ENCODE assay signal across 15 cellular contexts in genomic region chr1:186152227-186152944, GRCh38.
DNase-seq lines count a peak whose midpoint lies in the region; ATAC-seq and TF ChIP-seq lines count a peak whose summit lies in the region.
"Had no signal": no experiment of that assay in that cellular context is flagged by ENCODE, and none has a peak within 500 bp of the region (broad histone marks: within the 10 kb centered on the region; RNA-seq: fewer than 3 reads in every experiment).

No MANE protein-coding gene starts in this region.

- no peak overlapping the region for H3K9ac ChIP-seq in fibroblast of lung (ENCODE audit: insufficient read depth, low read length)

- H2AFZ ChIP-seq in fibroblast of lung (ENCODE audit: low read length) = no peak overlapping the region
- H2AFZ ChIP-seq: GM23338 had no signal

- POLR2A ChIA-PET in RWPE1 (lab: Yijun Ruan, JAX; ENCODE audit: low non-redundant PET) = no interaction called here

- H3K27ac ChIP-seq in RWPE1 = no peak overlapping the region
- no peak overlapping the region for H3K27ac ChIP-seq in fibroblast of lung (ENCODE audit: insufficient read depth, low read length)

- H3K4me3 ChIP-seq in fibroblast of lung (replicated peaks in 1 of 4; ENCODE audit: control extremely low read depth in 1 of 4, insufficient read depth in 1 of 4, low read depth in 3 of 4, low read length in 4 of 4) = no peak overlapping the region
- H3K4me3 ChIP-seq: GM23338 had no signal

- no peaks in the 10 kb centered on the region for H3K79me2 ChIP-seq in fibroblast of lung (ENCODE audit: control insufficient read depth, insufficient read depth, low read length)

- CTCF ChIA-PET in RWPE1 (lab: Yijun Ruan, JAX) = interaction anchor here (0.8 to 1.0 kb wide), 2 partner anchors 39 to 60 kb away, joined by 3 read pairs; no protein-coding TSS in a partner anchor

- no peaks in the 10 kb centered on the region for H3K36me3 ChIP-seq in fibroblast of lung (ENCODE audit: control insufficient read depth, insufficient read depth, low read length)

- ATAC-seq in GM18907 (IDR thresholded peaks at IDR 0.05; ENCODE audit: unreplicated experiment) (no peak), GM18498 (IDR thresholded peaks at IDR 0.05; ENCODE audit: unreplicated experiment) (no peak)
- ATAC-seq: GM23338; Panc1; stimulated activated effector memory CD8-positive, alpha-beta T cell treated with anti-CD3 and anti-CD28 coated beads, Interleukin-12 subunit alpha, Interleukin-12 subunit beta, amount 100 ng/mL, for 72 hours had no signal

- H3K4me2 ChIP-seq in fibroblast of lung (ENCODE audit: extremely low read depth, insufficient read depth, low read length) = no peak overlapping the region
- H3K4me2 ChIP-seq: GM23338 had no signal

- H3K9me3 ChIP-seq in fibroblast of lung (ENCODE audit: control insufficient read depth, insufficient read depth, low read depth, low read length) = no peaks in the 10 kb centered on the region

- H4K20me1 ChIP-seq in fibroblast of lung (ENCODE audit: control insufficient read depth, extremely low read depth, insufficient read depth, low read length) = no peaks in the 10 kb centered on the region

- H3K4me1 ChIP-seq in fibroblast of lung (ENCODE audit: control insufficient read depth, extremely low read depth, insufficient read depth, low read length) = peaks cover 13% of the 10 kb centered on the region

- H3K27me3 ChIP-seq in fibroblast of lung (ENCODE audit: control insufficient read depth, insufficient read depth, low read length) = no peaks in the 10 kb centered on the region

- DNase-seq in ELR (ENCODE audit: low read depth) = peak; percentile 93
- DNase-seq in RWPE1 (ENCODE audit: low spot score) = peak; percentile 68
- DNase-seq in fibroblast of lung (ENCODE audit: low read depth in 2 of 2) = peak; percentile 46 to 83
- peak; percentile 52 for DNase-seq in renal cortical epithelial cell (ENCODE audit: low read depth)
- no peak for DNase-seq in NCI-H1092 treated with DMSO at 0.1 percent for 48 hours (lab: John Stamatoyannopoulos, UW)
- DNase-seq in stimulated activated CD4-positive, alpha-beta T cell treated with anti-CD3 and anti-CD28 coated beads, Interleukin-4, amount 100 ng/mL, for 4 hours = no peak
- DNase-seq: activated CD4-positive, alpha-beta T cell treated with anti-CD3 and anti-CD28 coated beads for 4 hours; DMS 273 treated with DMSO at 0.1 percent for 48 hours; NCI-H187; small intestine had no signal

- no peak for TF ChIP-seq CTCF in RWPE1 (conservative IDR thresholded peaks at IDR 0.05; ENCODE audit: low read depth)
- no peak for TF ChIP-seq CTCF in fibroblast of lung (conservative IDR thresholded peaks at IDR 0.05 in 1 of 2, IDR thresholded peaks at IDR 0.05 in 1 of 2; ENCODE audit: low read depth in 1 of 2, low read length in 2 of 2)

Comparison
In these comparisons a context has a peak if more than half of its experiments do, and no peak if none do; other contexts are left out.
1. DNase-seq: peak in ELR (single experiment), RWPE1 (single experiment), fibroblast of lung (2 of 2) and renal cortical epithelial cell (single experiment); none in NCI-H1092 treated with DMSO at 0.1 percent for 48 hours (single experiment) and stimulated activated CD4-positive, alpha-beta T cell treated with anti-CD3 and anti-CD28 coated beads, Interleukin-4, amount 100 ng/mL, for 4 hours (0 of 2).